ENCODE assay signal across 8 cellular contexts in the genomic region with DNA sequence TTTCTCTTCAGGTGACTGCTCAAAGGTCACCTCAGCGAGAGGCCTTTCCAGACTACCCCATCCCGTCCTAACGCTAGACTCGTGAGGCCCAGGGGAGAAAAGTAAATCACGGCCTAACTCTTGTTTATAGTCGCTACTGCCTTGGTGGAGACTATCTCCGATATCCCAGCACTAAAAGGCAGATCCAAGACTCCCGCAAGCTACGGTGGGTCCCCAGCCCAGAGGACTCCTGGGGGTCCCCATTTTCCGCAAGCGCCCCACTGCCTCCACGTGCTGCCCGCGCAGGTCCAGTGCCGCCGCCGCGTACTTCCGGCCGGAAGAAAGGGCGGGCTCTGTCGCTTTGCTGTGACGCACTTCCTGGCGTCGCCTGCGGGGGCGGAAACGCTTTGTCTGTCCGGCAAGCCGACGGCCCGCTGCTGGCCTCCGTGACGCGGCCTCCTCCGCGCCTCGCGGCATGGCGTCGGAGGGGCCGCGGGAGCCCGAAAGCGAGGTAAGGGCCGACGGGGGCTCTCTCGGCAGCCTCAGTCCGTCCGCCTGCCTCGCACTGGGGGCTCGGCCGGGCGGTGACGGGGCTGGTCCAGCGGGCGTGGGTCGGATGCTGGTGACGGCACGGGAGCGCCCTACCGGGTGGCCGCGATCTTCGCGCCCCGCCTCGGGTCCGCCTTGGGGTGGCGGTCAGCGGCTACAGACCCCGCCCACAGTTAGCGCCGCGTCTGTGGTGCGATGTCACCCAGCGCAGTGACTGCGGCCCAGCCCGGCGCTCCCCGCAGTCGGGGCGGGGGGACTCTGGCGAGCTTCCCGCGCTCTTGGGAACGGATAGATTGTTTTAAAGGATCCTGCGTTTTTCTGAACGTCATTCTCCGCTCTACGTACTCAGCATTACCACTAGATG. TPM values are rescaled to one million over a fixed set of nuclear protein-coding genes. Genes with fewer than 3 reads are reported as not detected.
DNase-seq lines count a peak whose midpoint lies in the region; ATAC-seq and TF ChIP-seq lines count a peak whose summit lies in the region.

A gene with protein sequence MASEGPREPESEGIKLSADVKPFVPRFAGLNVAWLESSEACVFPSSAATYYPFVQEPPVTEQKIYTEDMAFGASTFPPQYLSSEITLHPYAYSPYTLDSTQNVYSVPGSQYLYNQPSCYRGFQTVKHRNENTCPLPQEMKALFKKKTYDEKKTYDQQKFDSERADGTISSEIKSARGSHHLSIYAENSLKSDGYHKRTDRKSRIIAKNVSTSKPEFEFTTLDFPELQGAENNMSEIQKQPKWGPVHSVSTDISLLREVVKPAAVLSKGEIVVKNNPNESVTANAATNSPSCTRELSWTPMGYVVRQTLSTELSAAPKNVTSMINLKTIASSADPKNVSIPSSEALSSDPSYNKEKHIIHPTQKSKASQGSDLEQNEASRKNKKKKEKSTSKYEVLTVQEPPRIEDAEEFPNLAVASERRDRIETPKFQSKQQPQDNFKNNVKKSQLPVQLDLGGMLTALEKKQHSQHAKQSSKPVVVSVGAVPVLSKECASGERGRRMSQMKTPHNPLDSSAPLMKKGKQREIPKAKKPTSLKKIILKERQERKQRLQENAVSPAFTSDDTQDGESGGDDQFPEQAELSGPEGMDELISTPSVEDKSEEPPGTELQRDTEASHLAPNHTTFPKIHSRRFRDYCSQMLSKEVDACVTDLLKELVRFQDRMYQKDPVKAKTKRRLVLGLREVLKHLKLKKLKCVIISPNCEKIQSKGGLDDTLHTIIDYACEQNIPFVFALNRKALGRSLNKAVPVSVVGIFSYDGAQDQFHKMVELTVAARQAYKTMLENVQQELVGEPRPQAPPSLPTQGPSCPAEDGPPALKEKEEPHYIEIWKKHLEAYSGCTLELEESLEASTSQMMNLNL (plus strand): TSS at position 378 of the 892 bp plus-strand sequence. CDS start 77 bp downstream, at position 455.

- peak within 1 kb of the TSS; percentile 86 for H3K27ac ChIP-seq in temporal lobe (ENCODE audit: low read depth, low read length)

- peak within 1 kb of the TSS; percentile 95 for H3K4me3 Mint-ChIP-seq in activated naive CD4-positive, alpha-beta T cell treated with anti-CD3 and anti-CD28 coated beads, Interleukin-2, amount 50 U/mL, for 24 hours

- DNase-seq in NCI-H1092 (lab: John Stamatoyannopoulos, UW) = peak; percentile 93
- DNase-seq in globus pallidus (ENCODE audit: low spot score) = peak; percentile 93
- peak; percentile 94 for DNase-seq in occipital lobe (lab: John Stamatoyannopoulos, UW)

- peak; percentile 87 for ATAC-seq in HG02610 (IDR thresholded peaks at IDR 0.05; ENCODE audit: unreplicated experiment)
- ATAC-seq in SK-N-SH treated with all-trans-retinoic acid at 6 μM for 48 hours = peak; percentile 94

- TF ChIP-seq POLR2A in GM10847 (IDR thresholded peaks at IDR 0.05; ENCODE audit: extremely low read depth, insufficient read length) = peak; percentile 95

- peak within 1 kb of the TSS; percentile 99 for H3K27ac Mint-ChIP-seq in activated naive CD4-positive, alpha-beta T cell treated with anti-CD3 and anti-CD28 coated beads, Interleukin-2, amount 50 U/mL, for 24 hours

- peaks cover 35% of the 10 kb centered on the region for H3K36me3 Mint-ChIP-seq in activated naive CD4-positive, alpha-beta T cell treated with anti-CD3 and anti-CD28 coated beads, Interleukin-2, amount 50 U/mL, for 24 hours

- H3K9me3 Mint-ChIP-seq in activated naive CD4-positive, alpha-beta T cell treated with anti-CD3 and anti-CD28 coated beads, Interleukin-2, amount 50 U/mL, for 24 hours = no peaks in the 10 kb centered on the region

- H3K4me1 Mint-ChIP-seq in activated naive CD4-positive, alpha-beta T cell treated with anti-CD3 and anti-CD28 coated beads, Interleukin-2, amount 50 U/mL, for 24 hours = peaks cover 69% of the 10 kb centered on the region

- no peaks in the 10 kb centered on the region for H3K27me3 Mint-ChIP-seq in activated naive CD4-positive, alpha-beta T cell treated with anti-CD3 and anti-CD28 coated beads, Interleukin-2, amount 50 U/mL, for 24 hours

TF ChIP-seq in SK-N-SH treated with all-trans-retinoic acid at 6 μM for 48 hours, 23 proteins besides CTCF, POLR2A, EP300 and RAD21 (continues in another document):
- peak; percentile 56 for TF ChIP-seq ZFP3 (CRISPR knock-in tag; IDR thresholded peaks at IDR 0.05)
- TF ChIP-seq ARNTL (CRISPR knock-in tag; IDR thresholded peaks at IDR 0.05; ENCODE audit: borderline replicate concordance, low read depth) = 0 out of 2 replicates have a peak, but pooled peaks have one; percentile 17
- no peak for TF ChIP-seq OSR1 (CRISPR knock-in tag; IDR thresholded peaks at IDR 0.05)
- TF ChIP-seq, protein P1, sequence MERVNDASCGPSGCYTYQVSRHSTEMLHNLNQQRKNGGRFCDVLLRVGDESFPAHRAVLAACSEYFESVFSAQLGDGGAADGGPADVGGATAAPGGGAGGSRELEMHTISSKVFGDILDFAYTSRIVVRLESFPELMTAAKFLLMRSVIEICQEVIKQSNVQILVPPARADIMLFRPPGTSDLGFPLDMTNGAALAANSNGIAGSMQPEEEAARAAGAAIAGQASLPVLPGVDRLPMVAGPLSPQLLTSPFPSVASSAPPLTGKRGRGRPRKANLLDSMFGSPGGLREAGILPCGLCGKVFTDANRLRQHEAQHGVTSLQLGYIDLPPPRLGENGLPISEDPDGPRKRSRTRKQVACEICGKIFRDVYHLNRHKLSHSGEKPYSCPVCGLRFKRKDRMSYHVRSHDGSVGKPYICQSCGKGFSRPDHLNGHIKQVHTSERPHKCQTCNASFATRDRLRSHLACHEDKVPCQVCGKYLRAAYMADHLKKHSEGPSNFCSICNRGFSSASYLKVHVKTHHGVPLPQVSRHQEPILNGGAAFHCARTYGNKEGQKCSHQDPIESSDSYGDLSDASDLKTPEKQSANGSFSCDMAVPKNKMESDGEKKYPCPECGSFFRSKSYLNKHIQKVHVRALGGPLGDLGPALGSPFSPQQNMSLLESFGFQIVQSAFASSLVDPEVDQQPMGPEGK (CRISPR knock-in tag; IDR thresholded peaks at IDR 0.05; ENCODE audit: borderline replicate concordance) = 0 out of 2 replicates have a peak, but pooled peaks have one; percentile 43
- TF ChIP-seq, protein P2, sequence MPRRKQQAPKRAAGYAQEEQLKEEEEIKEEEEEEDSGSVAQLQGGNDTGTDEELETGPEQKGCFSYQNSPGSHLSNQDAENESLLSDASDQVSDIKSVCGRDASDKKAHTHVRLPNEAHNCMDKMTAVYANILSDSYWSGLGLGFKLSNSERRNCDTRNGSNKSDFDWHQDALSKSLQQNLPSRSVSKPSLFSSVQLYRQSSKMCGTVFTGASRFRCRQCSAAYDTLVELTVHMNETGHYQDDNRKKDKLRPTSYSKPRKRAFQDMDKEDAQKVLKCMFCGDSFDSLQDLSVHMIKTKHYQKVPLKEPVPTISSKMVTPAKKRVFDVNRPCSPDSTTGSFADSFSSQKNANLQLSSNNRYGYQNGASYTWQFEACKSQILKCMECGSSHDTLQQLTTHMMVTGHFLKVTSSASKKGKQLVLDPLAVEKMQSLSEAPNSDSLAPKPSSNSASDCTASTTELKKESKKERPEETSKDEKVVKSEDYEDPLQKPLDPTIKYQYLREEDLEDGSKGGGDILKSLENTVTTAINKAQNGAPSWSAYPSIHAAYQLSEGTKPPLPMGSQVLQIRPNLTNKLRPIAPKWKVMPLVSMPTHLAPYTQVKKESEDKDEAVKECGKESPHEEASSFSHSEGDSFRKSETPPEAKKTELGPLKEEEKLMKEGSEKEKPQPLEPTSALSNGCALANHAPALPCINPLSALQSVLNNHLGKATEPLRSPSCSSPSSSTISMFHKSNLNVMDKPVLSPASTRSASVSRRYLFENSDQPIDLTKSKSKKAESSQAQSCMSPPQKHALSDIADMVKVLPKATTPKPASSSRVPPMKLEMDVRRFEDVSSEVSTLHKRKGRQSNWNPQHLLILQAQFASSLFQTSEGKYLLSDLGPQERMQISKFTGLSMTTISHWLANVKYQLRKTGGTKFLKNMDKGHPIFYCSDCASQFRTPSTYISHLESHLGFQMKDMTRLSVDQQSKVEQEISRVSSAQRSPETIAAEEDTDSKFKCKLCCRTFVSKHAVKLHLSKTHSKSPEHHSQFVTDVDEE (CRISPR knock-in tag; IDR thresholded peaks at IDR 0.05) = peak; percentile 21; the same call in 1 of the 2 replicates
- no peak for TF ChIP-seq PPARA (CRISPR knock-in tag; IDR thresholded peaks at IDR 0.05; ENCODE audit: borderline replicate concordance)
- TF ChIP-seq ZFP30 (CRISPR knock-in tag; IDR thresholded peaks at IDR 0.05) = no peak
- TF ChIP-seq, protein P3, sequence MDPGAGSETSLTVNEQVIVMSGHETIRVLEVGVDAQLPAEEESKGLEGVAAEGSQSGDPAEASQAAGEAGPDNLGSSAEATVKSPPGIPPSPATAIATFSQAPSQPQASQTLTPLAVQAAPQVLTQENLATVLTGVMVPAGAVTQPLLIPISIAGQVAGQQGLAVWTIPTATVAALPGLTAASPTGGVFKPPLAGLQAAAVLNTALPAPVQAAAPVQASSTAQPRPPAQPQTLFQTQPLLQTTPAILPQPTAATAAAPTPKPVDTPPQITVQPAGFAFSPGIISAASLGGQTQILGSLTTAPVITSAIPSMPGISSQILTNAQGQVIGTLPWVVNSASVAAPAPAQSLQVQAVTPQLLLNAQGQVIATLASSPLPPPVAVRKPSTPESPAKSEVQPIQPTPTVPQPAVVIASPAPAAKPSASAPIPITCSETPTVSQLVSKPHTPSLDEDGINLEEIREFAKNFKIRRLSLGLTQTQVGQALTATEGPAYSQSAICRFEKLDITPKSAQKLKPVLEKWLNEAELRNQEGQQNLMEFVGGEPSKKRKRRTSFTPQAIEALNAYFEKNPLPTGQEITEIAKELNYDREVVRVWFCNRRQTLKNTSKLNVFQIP (CRISPR knock-in tag; IDR thresholded peaks at IDR 0.05; ENCODE audit: borderline replicate concordance, low read depth) = no peak
- TF ChIP-seq ISL1 (CRISPR knock-in tag; IDR thresholded peaks at IDR 0.05) = 0 out of 2 replicates have a peak, but pooled peaks have one; percentile 21
- TF ChIP-seq SNAI2 (CRISPR knock-in tag; IDR thresholded peaks at IDR 0.05) = no peak
- peak; percentile 90; the same call in 1 of the 2 replicates for TF ChIP-seq CSDC2 (CRISPR knock-in tag; IDR thresholded peaks at IDR 0.05)
- TF ChIP-seq ZNF565 (CRISPR knock-in tag; conservative IDR thresholded peaks at IDR 0.05; ENCODE audit: low read depth) = peak; percentile 61; the same call in 1 of the 2 replicates

RNA-seq across cellular contexts. Expression of the gene that starts here (rescaled TPM):
- 81.3 TPM for total RNA-seq in occipital lobe
- 51.1 TPM for total RNA-seq in temporal lobe

Comparison
In these comparisons a context has a peak if more than half of its experiments do, and no peak if none do; other contexts are left out.
1. Peak in every context shown above with its lines: DNase-seq, ATAC-seq and H3K27ac ChIP-seq.